Comparison of ENCODE assay signal across 1 cellular context in the genomic region with DNA sequence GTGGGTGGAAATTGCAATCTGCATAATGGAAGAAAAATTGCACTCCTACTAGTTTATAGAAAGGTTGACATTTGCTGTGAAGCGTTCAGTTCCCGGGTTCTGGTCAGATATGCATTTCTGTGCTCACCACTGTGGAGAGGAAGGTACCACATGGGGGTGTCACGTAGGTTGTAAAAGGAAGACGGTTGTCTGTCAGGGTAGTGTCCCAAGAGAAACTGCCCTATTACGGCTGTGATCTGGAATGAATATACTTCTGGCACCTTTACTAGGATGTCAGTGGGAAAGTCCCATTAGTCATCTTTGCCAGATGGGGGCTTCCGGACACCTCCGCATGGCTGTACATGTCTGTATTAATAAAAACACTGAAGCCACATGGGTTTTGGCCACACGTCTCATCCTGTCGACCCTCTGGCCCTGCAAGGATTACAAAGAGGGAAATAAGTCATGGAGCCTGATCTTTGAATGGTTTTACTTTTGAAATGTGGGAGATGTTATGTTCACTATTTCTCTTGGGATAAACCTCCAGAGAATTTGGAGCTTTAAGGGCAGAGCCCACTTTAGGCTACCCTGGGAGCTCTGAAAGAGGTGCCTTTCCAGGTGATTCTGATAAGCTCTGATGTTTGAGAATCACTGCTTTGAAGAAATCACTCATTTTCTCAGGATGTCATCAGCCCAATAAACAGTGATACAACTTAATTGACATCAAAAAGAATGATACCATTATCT.
TF ChIP-seq lines count a peak whose summit lies in the region.

No MANE protein-coding gene starts in this region.

TF ChIP-seq in HepG2, 621 proteins besides CTCF, POLR2A, EP300 and RAD21 (continued from another document):
- TF ChIP-seq, protein P1, sequence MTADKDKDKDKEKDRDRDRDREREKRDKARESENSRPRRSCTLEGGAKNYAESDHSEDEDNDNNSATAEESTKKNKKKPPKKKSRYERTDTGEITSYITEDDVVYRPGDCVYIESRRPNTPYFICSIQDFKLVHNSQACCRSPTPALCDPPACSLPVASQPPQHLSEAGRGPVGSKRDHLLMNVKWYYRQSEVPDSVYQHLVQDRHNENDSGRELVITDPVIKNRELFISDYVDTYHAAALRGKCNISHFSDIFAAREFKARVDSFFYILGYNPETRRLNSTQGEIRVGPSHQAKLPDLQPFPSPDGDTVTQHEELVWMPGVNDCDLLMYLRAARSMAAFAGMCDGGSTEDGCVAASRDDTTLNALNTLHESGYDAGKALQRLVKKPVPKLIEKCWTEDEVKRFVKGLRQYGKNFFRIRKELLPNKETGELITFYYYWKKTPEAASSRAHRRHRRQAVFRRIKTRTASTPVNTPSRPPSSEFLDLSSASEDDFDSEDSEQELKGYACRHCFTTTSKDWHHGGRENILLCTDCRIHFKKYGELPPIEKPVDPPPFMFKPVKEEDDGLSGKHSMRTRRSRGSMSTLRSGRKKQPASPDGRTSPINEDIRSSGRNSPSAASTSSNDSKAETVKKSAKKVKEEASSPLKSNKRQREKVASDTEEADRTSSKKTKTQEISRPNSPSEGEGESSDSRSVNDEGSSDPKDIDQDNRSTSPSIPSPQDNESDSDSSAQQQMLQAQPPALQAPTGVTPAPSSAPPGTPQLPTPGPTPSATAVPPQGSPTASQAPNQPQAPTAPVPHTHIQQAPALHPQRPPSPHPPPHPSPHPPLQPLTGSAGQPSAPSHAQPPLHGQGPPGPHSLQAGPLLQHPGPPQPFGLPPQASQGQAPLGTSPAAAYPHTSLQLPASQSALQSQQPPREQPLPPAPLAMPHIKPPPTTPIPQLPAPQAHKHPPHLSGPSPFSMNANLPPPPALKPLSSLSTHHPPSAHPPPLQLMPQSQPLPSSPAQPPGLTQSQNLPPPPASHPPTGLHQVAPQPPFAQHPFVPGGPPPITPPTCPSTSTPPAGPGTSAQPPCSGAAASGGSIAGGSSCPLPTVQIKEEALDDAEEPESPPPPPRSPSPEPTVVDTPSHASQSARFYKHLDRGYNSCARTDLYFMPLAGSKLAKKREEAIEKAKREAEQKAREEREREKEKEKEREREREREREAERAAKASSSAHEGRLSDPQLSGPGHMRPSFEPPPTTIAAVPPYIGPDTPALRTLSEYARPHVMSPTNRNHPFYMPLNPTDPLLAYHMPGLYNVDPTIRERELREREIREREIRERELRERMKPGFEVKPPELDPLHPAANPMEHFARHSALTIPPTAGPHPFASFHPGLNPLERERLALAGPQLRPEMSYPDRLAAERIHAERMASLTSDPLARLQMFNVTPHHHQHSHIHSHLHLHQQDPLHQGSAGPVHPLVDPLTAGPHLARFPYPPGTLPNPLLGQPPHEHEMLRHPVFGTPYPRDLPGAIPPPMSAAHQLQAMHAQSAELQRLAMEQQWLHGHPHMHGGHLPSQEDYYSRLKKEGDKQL (CRISPR knock-in tag; IDR thresholded peaks at IDR 0.05; ENCODE audit: low read depth) = no peak
- TF ChIP-seq ZNF850 (CRISPR knock-in tag; conservative IDR thresholded peaks at IDR 0.05) (no peak), ZNF660 (CRISPR knock-in tag; IDR thresholded peaks at IDR 0.05; ENCODE audit: borderline replicate concordance, low read depth) (no peak), HNRNPUL1 (IDR thresholded peaks at IDR 0.05; ENCODE audit: low read depth, low read length) (no peak), FOXK1 (CRISPR knock-in tag; IDR thresholded peaks at IDR 0.05; ENCODE audit: borderline replicate concordance, low read depth) (no peak), ZNF878 (CRISPR knock-in tag; IDR thresholded peaks at IDR 0.05) (no peak), ZNF879 (CRISPR knock-in tag; IDR thresholded peaks at IDR 0.05) (no peak), SNAI1 (CRISPR knock-in tag; IDR thresholded peaks at IDR 0.05; ENCODE audit: borderline replicate concordance) (no peak), SALL2 (CRISPR knock-in tag; IDR thresholded peaks at IDR 0.05) (no peak), ZNF260 (CRISPR knock-in tag; IDR thresholded peaks at IDR 0.05; ENCODE audit: borderline replicate concordance, low read depth) (no peak), GZF1 (CRISPR knock-in tag; IDR thresholded peaks at IDR 0.05) (no peak)
- TF ChIP-seq, protein P2, sequence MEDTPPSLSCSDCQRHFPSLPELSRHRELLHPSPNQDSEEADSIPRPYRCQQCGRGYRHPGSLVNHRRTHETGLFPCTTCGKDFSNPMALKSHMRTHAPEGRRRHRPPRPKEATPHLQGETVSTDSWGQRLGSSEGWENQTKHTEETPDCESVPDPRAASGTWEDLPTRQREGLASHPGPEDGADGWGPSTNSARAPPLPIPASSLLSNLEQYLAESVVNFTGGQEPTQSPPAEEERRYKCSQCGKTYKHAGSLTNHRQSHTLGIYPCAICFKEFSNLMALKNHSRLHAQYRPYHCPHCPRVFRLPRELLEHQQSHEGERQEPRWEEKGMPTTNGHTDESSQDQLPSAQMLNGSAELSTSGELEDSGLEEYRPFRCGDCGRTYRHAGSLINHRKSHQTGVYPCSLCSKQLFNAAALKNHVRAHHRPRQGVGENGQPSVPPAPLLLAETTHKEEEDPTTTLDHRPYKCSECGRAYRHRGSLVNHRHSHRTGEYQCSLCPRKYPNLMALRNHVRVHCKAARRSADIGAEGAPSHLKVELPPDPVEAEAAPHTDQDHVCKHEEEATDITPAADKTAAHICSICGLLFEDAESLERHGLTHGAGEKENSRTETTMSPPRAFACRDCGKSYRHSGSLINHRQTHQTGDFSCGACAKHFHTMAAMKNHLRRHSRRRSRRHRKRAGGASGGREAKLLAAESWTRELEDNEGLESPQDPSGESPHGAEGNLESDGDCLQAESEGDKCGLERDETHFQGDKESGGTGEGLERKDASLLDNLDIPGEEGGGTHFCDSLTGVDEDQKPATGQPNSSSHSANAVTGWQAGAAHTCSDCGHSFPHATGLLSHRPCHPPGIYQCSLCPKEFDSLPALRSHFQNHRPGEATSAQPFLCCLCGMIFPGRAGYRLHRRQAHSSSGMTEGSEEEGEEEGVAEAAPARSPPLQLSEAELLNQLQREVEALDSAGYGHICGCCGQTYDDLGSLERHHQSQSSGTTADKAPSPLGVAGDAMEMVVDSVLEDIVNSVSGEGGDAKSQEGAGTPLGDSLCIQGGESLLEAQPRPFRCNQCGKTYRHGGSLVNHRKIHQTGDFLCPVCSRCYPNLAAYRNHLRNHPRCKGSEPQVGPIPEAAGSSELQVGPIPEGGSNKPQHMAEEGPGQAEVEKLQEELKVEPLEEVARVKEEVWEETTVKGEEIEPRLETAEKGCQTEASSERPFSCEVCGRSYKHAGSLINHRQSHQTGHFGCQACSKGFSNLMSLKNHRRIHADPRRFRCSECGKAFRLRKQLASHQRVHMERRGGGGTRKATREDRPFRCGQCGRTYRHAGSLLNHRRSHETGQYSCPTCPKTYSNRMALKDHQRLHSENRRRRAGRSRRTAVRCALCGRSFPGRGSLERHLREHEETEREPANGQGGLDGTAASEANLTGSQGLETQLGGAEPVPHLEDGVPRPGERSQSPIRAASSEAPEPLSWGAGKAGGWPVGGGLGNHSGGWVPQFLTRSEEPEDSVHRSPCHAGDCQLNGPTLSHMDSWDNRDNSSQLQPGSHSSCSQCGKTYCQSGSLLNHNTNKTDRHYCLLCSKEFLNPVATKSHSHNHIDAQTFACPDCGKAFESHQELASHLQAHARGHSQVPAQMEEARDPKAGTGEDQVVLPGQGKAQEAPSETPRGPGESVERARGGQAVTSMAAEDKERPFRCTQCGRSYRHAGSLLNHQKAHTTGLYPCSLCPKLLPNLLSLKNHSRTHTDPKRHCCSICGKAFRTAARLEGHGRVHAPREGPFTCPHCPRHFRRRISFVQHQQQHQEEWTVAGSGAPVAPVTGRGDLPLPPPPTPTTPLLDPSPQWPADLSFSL (CRISPR knock-in tag; IDR thresholded peaks at IDR 0.05) = no peak
- TF ChIP-seq, protein P3, sequence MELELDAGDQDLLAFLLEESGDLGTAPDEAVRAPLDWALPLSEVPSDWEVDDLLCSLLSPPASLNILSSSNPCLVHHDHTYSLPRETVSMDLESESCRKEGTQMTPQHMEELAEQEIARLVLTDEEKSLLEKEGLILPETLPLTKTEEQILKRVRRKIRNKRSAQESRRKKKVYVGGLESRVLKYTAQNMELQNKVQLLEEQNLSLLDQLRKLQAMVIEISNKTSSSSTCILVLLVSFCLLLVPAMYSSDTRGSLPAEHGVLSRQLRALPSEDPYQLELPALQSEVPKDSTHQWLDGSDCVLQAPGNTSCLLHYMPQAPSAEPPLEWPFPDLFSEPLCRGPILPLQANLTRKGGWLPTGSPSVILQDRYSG (CRISPR knock-in tag; IDR thresholded peaks at IDR 0.05) = no peak
